In the genomic region with DNA sequence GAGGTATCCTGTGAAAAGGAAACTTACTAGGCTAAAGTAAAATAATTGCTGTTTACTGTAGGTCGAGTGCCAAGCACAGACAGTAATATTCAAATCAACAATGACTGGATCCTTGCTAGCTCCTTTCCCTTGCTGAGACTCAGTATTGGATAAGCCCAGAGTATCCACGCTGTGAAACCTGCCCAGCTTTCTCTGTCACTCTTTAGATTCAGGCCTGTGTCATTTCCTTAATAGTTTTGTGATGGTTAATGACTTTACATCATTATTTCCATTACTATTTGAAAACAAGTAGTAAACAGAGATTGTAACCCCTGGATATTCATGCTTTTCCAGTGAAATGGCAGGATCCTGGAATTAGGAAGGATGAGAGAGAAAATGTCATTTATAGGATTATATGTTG, we compare ENCODE assay signal across 11 cellular contexts.
DNase-seq lines count a peak whose midpoint lies in the region; ATAC-seq and TF ChIP-seq lines count a peak whose summit lies in the region.
"Had no signal": no experiment of that assay in that cellular context is flagged by ENCODE, and none has a peak within 500 bp of the region (broad histone marks: within the 10 kb centered on the region; RNA-seq: fewer than 3 reads in every experiment).

No MANE protein-coding gene starts in this region.

- no peak overlapping the region for H3K27ac ChIP-seq in CD4-positive, alpha-beta T cell (ENCODE audit: low read depth, low read length)
- H3K27ac ChIP-seq in endodermal cell (ENCODE audit: low read depth, low read length) (no peak overlapping the region), upper lobe of right lung (no peak overlapping the region)

- POLR2A ChIA-PET in CD4-positive, alpha-beta T cell (lab: Charles Lee): interaction anchor here (1.2 kb wide), 1 partner anchor 67 kb away, joined by 3 read pairs; no protein-coding TSS in a partner anchor

- no peak overlapping the region for H3K9ac ChIP-seq in endodermal cell (ENCODE audit: extremely low read depth, low read length, poor library complexity, severe bottlenecking)

- no peak overlapping the region for H3K4me3 Mint-ChIP-seq in CD4-positive, alpha-beta T cell
- H3K4me3 Mint-ChIP-seq in endodermal cell (no peak overlapping the region), naive B cell (no peak overlapping the region)
- H3K4me3 Mint-ChIP-seq: activated T-cell treated with anti-CD3 and anti-CD28 coated beads, Interleukin-2, amount 50 U/mL, for 4 hours had no signal

- H3K4me3 ChIP-seq in endodermal cell (ENCODE audit: low read length): no peak overlapping the region
- H3K4me3 ChIP-seq in upper lobe of right lung: no peak overlapping the region

- H3K27ac Mint-ChIP-seq in CD4-positive, alpha-beta T cell: peak overlapping the region; percentile 60
- H3K27ac Mint-ChIP-seq in endodermal cell (peak overlapping the region; percentile 44), naive B cell (peak overlapping the region; percentile 4 to 88 (median 70))

- no peaks in the 10 kb centered on the region for H3K27me3 ChIP-seq in CD4-positive, alpha-beta T cell (ENCODE audit: control insufficient read depth, insufficient read depth, low read length)
- no peaks in the 10 kb centered on the region for H3K27me3 ChIP-seq in endodermal cell (ENCODE audit: control insufficient read depth, insufficient read depth, low read length, poor library complexity, severe bottlenecking)
- H3K27me3 ChIP-seq in upper lobe of right lung: no peaks in the 10 kb centered on the region

- no peaks in the 10 kb centered on the region for H3K27me3 Mint-ChIP-seq in CD4-positive, alpha-beta T cell
- H3K27me3 Mint-ChIP-seq in endodermal cell (ENCODE audit: insufficient read depth) (no peaks in the 10 kb centered on the region), naive B cell (no peaks in the 10 kb centered on the region)

- H3K4me1 Mint-ChIP-seq in CD4-positive, alpha-beta T cell (ENCODE audit: low read depth): peaks cover 62% of the 10 kb centered on the region
- H3K4me1 Mint-ChIP-seq in endodermal cell (peaks cover 52% of the 10 kb centered on the region), naive B cell (peaks cover 46 to 69% (median 69%) of the 10 kb centered on the region in 3 donors)

- intact Hi-C loops in CD4-positive, alpha-beta T cell (cut with DNase I, micrococcal nuclease): no loop called here
- intact Hi-C loops in upper lobe of right lung (cut with DNase I): no loop called here

- no peaks in the 10 kb centered on the region for H3K9me3 Mint-ChIP-seq in CD4-positive, alpha-beta T cell
- H3K9me3 Mint-ChIP-seq in endodermal cell (no peaks in the 10 kb centered on the region), naive B cell (peaks cover 0 to 3% (median 0%) of the 10 kb centered on the region in 7 donors)
- H3K9me3 Mint-ChIP-seq: activated T-cell treated with anti-CD3 and anti-CD28 coated beads, Interleukin-2, amount 50 U/mL, for 4 hours had no signal

- peaks cover 22% of the 10 kb centered on the region for H3K4me1 ChIP-seq in endodermal cell (ENCODE audit: control insufficient read depth, insufficient read depth, low read length)
- peaks cover 31% of the 10 kb centered on the region for H3K4me1 ChIP-seq in upper lobe of right lung

- no peak for TF ChIP-seq CTCF in CD4-positive, alpha-beta T cell (IDR thresholded peaks at IDR 0.05)
- TF ChIP-seq CTCF in endodermal cell (conservative IDR thresholded peaks at IDR 0.05): no peak
- no peak for TF ChIP-seq CTCF in upper lobe of right lung (IDR thresholded peaks at IDR 0.05)

- H3K36me3 ChIP-seq in endodermal cell (ENCODE audit: control insufficient read depth, insufficient read depth, low read length) (no peaks in the 10 kb centered on the region), upper lobe of right lung (no peaks in the 10 kb centered on the region)

- DNase-seq in CD4-positive, alpha-beta T cell: no peak
- DNase-seq in M059J (ENCODE audit: low read depth): peak; percentile 10
- DNase-seq in endodermal cell: no peak
- no peak for DNase-seq in naive B cell
- DNase-seq in SHP77 treated with DMSO at 0.1 percent for 48 hours (lab: John Stamatoyannopoulos, UW): no peak
- no peak for DNase-seq in upper lobe of right lung
- DNase-seq: activated T-cell treated with anti-CD3 and anti-CD28 coated beads, Interleukin-2, amount 50 U/mL, for 4 hours; DMS79; NCI-H226 had no signal

- peaks cover 5% of the 10 kb centered on the region for H3K36me3 Mint-ChIP-seq in CD4-positive, alpha-beta T cell (ENCODE audit: low read depth)
- peaks cover 5% of the 10 kb centered on the region for H3K36me3 Mint-ChIP-seq in endodermal cell (ENCODE audit: low read depth)
- peaks cover 0 to 7% of the 10 kb centered on the region in 2 donors for H3K36me3 Mint-ChIP-seq in naive B cell

- ATAC-seq in CD4-positive, alpha-beta T cell (ENCODE audit: poor library complexity): no peak
- no peak for ATAC-seq in naive B cell (ENCODE audit: low read depth in 2 of 2)
- ATAC-seq in HG03025 (IDR thresholded peaks at IDR 0.05; ENCODE audit: low FRiP score, unreplicated experiment): no peak
- ATAC-seq in upper lobe of right lung: no peak
- no peak for ATAC-seq in activated CD4-positive, CD25-positive, alpha-beta regulatory T cell treated with anti-CD3 and anti-CD28 coated beads, Interleukin-2, amount 50 U/mL, for 24 hours
- ATAC-seq: activated T-cell treated with anti-CD3 and anti-CD28 coated beads, Interleukin-2, amount 50 U/mL, for 4 hours had no signal

- 40 to 62% methylated on average over 1 to 2 of the region's 2 CpGs for WGBS in endodermal cell (ENCODE audit: insufficient coverage in 1 of 2, insufficient read length in 1 of 2), 2 experiments

- CTCF ChIA-PET in CD4-positive, alpha-beta T cell (lab: Charles Lee): no interaction called here

- no peaks in the 10 kb centered on the region for H3K9me3 ChIP-seq in CD4-positive, alpha-beta T cell (ENCODE audit: control insufficient read depth, low read length)
- H3K9me3 ChIP-seq in endodermal cell (ENCODE audit: control insufficient read depth, low read length): no peaks in the 10 kb centered on the region
- no peaks in the 10 kb centered on the region for H3K9me3 ChIP-seq in upper lobe of right lung
